Comparison of ENCODE assay signal across 23 cellular contexts in the genomic region with DNA sequence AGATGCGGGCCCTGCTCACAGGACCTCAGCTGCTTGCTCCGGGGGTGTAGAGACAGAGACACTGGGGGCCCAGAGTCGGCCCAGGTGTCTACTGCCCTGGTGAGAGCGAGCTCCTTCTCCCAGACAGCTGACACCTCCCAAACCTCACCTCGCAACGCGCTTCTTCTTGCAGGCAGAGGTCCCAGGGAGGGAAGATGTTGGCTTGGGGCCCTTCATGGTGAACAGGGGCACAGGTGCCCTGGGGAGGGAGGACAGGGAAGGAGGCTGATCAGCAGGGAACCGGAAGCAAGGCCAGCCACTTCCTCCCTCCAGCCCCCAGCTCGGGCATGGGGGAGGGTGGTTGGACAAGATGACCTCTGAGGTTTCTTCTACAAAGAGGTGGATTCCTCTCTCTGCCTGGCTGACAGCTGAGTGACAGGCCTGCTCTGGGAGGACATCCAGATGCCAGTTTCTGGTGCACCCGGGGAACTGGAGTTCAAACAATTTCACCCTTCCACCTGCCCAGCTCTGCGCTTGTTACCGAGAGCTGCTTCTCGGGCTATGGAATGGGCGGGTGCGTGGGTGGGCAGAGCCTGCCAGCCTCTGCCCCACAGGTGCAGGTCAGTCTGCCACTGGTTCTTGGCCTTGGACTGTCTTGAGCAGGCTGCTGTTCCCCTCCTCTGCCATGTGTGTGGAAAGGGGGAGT. TPM values are rescaled to one million over a fixed set of nuclear protein-coding genes. Genes with fewer than 3 reads are reported as not detected.
DNase-seq lines count a peak whose midpoint lies in the region; ATAC-seq, FAIRE-seq and TF ChIP-seq lines count a peak whose summit lies in the region.
"Had no signal": no experiment of that assay in that cellular context is flagged by ENCODE, and none has a peak within 500 bp of the region (broad histone marks: within the 10 kb centered on the region; RNA-seq: fewer than 3 reads in every experiment).

No MANE protein-coding gene starts in this region.

- no peaks in the 10 kb centered on the region for H3K4me1 Mint-ChIP-seq in stimulated activated memory B cell treated with anti-CD40 and anti-IgM and Interleukin-4, amounts not matched to agents 10 μg/mL and 1 μg/mL and 100 μg/mL, for 72 hours
- H3K4me1 Mint-ChIP-seq: CD8-positive, alpha-beta memory T cell had no signal

- no peak overlapping the region for H3K27ac Mint-ChIP-seq in stimulated activated memory B cell treated with anti-CD40 and anti-IgM and Interleukin-4, amounts not matched to agents 10 μg/mL and 1 μg/mL and 100 μg/mL, for 72 hours

- H3K27ac ChIP-seq in HL-60 (replicated peaks) (no peak overlapping the region), kidney (ENCODE audit: low read depth in 2 of 2, low read length in 2 of 2) (no peak overlapping the region)
- H3K27ac ChIP-seq: BLaER1 treated with 17β-estradiol and CSF1 and Interleukin-3, amounts not matched to agents 10 nM and 100 nM; PC-9 had no signal

- H3K36me3 ChIP-seq in kidney (ENCODE audit: control insufficient read depth in 1 of 2, insufficient read depth in 2 of 2, low read length in 2 of 2): no peaks in the 10 kb centered on the region

- H3K9me3 Mint-ChIP-seq in stimulated activated memory B cell treated with anti-CD40 and anti-IgM and Interleukin-4, amounts not matched to agents 10 μg/mL and 1 μg/mL and 100 μg/mL, for 72 hours: no peaks in the 10 kb centered on the region
- H3K9me3 Mint-ChIP-seq: CD8-positive, alpha-beta memory T cell had no signal

- ATAC-seq in stimulated activated memory B cell treated with anti-CD40 and anti-IgM and Interleukin-4, amounts not matched to agents 10 μg/mL and 1 μg/mL and 100 μg/mL, for 72 hours: peak; percentile 11
- no peak for ATAC-seq in GM18873 (IDR thresholded peaks at IDR 0.05; ENCODE audit: low FRiP score, unreplicated experiment)

- H3K4me3 ChIP-seq in HL-60 (replicated peaks; ENCODE audit: insufficient read depth, low read length): no peak overlapping the region
- no peak overlapping the region for H3K4me3 ChIP-seq in kidney (ENCODE audit: low read length in 2 of 2)
- H3K4me3 ChIP-seq: BLaER1 treated with 17β-estradiol and CSF1 and Interleukin-3, amounts not matched to agents 10 nM and 100 nM; PC-9 had no signal

- no peak overlapping the region for H3K4me3 Mint-ChIP-seq in stimulated activated memory B cell treated with anti-CD40 and anti-IgM and Interleukin-4, amounts not matched to agents 10 μg/mL and 1 μg/mL and 100 μg/mL, for 72 hours
- H3K4me3 Mint-ChIP-seq: CD8-positive, alpha-beta memory T cell had no signal

- intact Hi-C loops in kidney (cut with DNase I): loop anchor here (10.0 kb wide), 1 partner anchor 188 kb away; no protein-coding TSS in a partner anchor

- H3K27me3 ChIP-seq in HL-60 (ENCODE audit: insufficient read depth, poor library complexity, severe bottlenecking): no peaks in the 10 kb centered on the region
- H3K27me3 ChIP-seq: BLaER1 treated with 17β-estradiol and CSF1 and Interleukin-3, amounts not matched to agents 10 nM and 100 nM had no signal

- no peaks in the 10 kb centered on the region for H3K9me3 ChIP-seq in kidney (ENCODE audit: control insufficient read depth in 1 of 2, low read length in 2 of 2)
- H3K9me3 ChIP-seq: BLaER1 treated with 17β-estradiol and CSF1 and Interleukin-3, amounts not matched to agents 10 nM and 100 nM had no signal

- peak; percentile 55 for DNase-seq in activated effector memory CD4-positive, alpha-beta T cell treated with anti-CD3 and anti-CD28 coated beads, Interleukin-2, amount 50 U/mL, for 16 hours
- DNase-seq in activated effector memory CD4-positive, alpha-beta T cell treated with Interleukin-2 at 50 U/mL for 16 hours: no peak
- peak; percentile 24 to 30 for DNase-seq in HL-60 (ENCODE audit: low read depth in 1 of 2, low spot score in 1 of 2)
- DNase-seq in kidney: peak; percentile 40
- DNase-seq in SIG-M5 treated with dmso at 0.1 percent for 504 hours (lab: John Stamatoyannopoulos, UW; ENCODE audit: unreplicated experiment): no peak
- DNase-seq in SW480 (ENCODE audit: low spot score): no peak
- DNase-seq: DMS79 treated with DMSO at 0.1 percent for 48 hours, GOT3, KG1, NCI-H1048, NCI-H1436 treated with DMSO at 0.1 percent for 48 hours, NCI-H2081 treated with DMSO at 0.1 percent for 48 hours, NCI-H510A treated with DMSO at 0.1 percent for 48 hours, NCI-H82, PC-9 had no signal

- TF ChIP-seq CTCF in HL-60 (IDR thresholded peaks at IDR 0.05; ENCODE audit: insufficient read depth, low read length): no peak
- TF ChIP-seq CTCF in kidney (IDR thresholded peaks at IDR 0.05; ENCODE audit: borderline replicate concordance, extremely low read depth, insufficient read depth): no peak

- H3K9ac ChIP-seq in kidney (ENCODE audit: low read length in 2 of 2): no peak overlapping the region

- no peaks in the 10 kb centered on the region for H3K4me1 ChIP-seq in kidney (ENCODE audit: control insufficient read depth in 1 of 2, insufficient read depth in 1 of 2, low read depth in 1 of 2, low read length in 2 of 2)

- FAIRE-seq in kidney (lab: Jason Lieb, UNC): no peak
- FAIRE-seq: GM18507 had no signal

- H3K36me3 Mint-ChIP-seq in stimulated activated memory B cell treated with anti-CD40 and anti-IgM and Interleukin-4, amounts not matched to agents 10 μg/mL and 1 μg/mL and 100 μg/mL, for 72 hours: no peaks in the 10 kb centered on the region
- H3K36me3 Mint-ChIP-seq: CD8-positive, alpha-beta memory T cell had no signal

- peaks cover 24% of the 10 kb centered on the region for H3K27me3 Mint-ChIP-seq in stimulated activated memory B cell treated with anti-CD40 and anti-IgM and Interleukin-4, amounts not matched to agents 10 μg/mL and 1 μg/mL and 100 μg/mL, for 72 hours

RNA-seq across cellular contexts. Expression of a gene that starts 11.7 kb away (rescaled TPM):
- 1.4 TPM for total RNA-seq in kidney
- 2.3 TPM for polyA plus RNA-seq in kidney (ENCODE audit: insufficient read depth, low read depth, low replicate concordance)
- total RNA-seq: A172; CD8-positive, alpha-beta memory T cell; G401; M059J; PC-9 had no signal
- polyA plus RNA-seq: CD8-positive, alpha-beta memory T cell had no signal

RNA-seq across cellular contexts. Expression of a gene that starts 20.6 kb away (rescaled TPM):
- 0.44 TPM for total RNA-seq in kidney
- not detected for polyA plus RNA-seq in kidney (ENCODE audit: insufficient read depth, low read depth, low replicate concordance)

RNA-seq across cellular contexts. Expression of a gene that starts 27.7 kb away (rescaled TPM):
- 98.4 TPM for total RNA-seq in kidney
- 37.9 TPM for polyA plus RNA-seq in kidney (ENCODE audit: insufficient read depth, low read depth, low replicate concordance)

RNA-seq across cellular contexts. Expression of a gene that starts 41.1 kb away (rescaled TPM):
- total RNA-seq in kidney: 0.76 TPM
- polyA plus RNA-seq in kidney (ENCODE audit: insufficient read depth, low read depth, low replicate concordance): 25.4 TPM
- total RNA-seq: CD8-positive, alpha-beta memory T cell had no signal
- polyA plus RNA-seq: CD8-positive, alpha-beta memory T cell had no signal

Comparison
In these comparisons a context has a peak if more than half of its experiments do, and no peak if none do; other contexts are left out.
1. DNase-seq: peak in activated effector memory CD4-positive, alpha-beta T cell treated with anti-CD3 and anti-CD28 coated beads, Interleukin-2, amount 50 U/mL, for 16 hours (single experiment), HL-60 (2 of 2) and kidney (single experiment); none in activated effector memory CD4-positive, alpha-beta T cell treated with Interleukin-2 at 50 U/mL for 16 hours (single experiment), SIG-M5 treated with dmso at 0.1 percent for 504 hours (single experiment) and SW480 (single experiment).